ENCODE assay signal across 26 cellular contexts in the genomic region with DNA sequence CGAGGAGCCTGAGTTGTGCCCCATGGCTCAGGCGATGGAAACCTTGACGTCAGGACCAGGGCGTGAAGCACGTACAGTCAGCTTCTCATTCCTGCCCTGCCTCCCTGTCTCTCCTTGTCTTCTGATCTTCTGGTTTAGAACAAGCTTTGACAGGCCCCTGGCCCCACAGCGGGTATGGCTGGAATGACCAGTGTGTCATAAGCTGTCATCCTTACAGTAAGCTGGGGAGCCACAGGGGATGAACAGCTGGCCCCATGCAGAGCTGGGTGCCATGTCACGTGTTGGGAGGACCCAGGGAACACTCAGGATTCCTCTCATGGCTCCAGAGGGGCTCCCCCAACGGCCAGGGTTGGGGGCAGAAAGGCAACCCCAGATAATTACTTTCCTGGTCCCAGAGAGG.
DNase-seq lines count a peak whose midpoint lies in the region; ATAC-seq and TF ChIP-seq lines count a peak whose summit lies in the region.
"Had no signal": no experiment of that assay in that cellular context is flagged by ENCODE, and none has a peak within 500 bp of the region (broad histone marks: within the 10 kb centered on the region; RNA-seq: fewer than 3 reads in every experiment).

No MANE protein-coding gene starts in this region.

- H3K27ac Mint-ChIP-seq in CD8-positive, alpha-beta T cell, result peak overlapping the region; percentile 67
- H3K27ac Mint-ChIP-seq in activated T-helper 17 cell treated with anti-CD3 and anti-CD28 coated beads, Interleukin-2, amount 50 U/mL, for 72 hours, result peak overlapping the region; percentile 59
- H3K27ac Mint-ChIP-seq in immature natural killer cell, result peak overlapping the region; percentile 24 to 86 (median 60)
- no peak overlapping the region for H3K27ac Mint-ChIP-seq in GM23338
- no peak overlapping the region for H3K27ac Mint-ChIP-seq in activated CD4-positive, alpha-beta T cell treated with anti-CD3 and anti-CD28 coated beads, Interleukin-2, amount 10 ng/mL, durations not matched to agents 24 days and 14 days
- H3K27ac Mint-ChIP-seq: activated CD4-positive, alpha-beta T cell treated with anti-CD3 and anti-CD28 coated beads, Interleukin-2, amount 10 ng/mL, durations not matched to agents 7 days and 5 days; activated T-helper 1 cell treated with anti-CD3 and anti-CD28 coated beads, Interleukin-12 subunit alpha, Interleukin-12 subunit beta, Interleukin-2, Interleukin-4 antibody, amounts not matched to agents 30 ng/mL and 10 ng/mL and 1 ng/mL, durations not matched to agents 14 hours and 24 hours and 36 hours had no signal

- no peaks in the 10 kb centered on the region for H3K27me3 Mint-ChIP-seq in CD8-positive, alpha-beta T cell (ENCODE audit: low read depth)
- no peaks in the 10 kb centered on the region for H3K27me3 Mint-ChIP-seq in activated T-helper 17 cell treated with anti-CD3 and anti-CD28 coated beads, Interleukin-2, amount 50 U/mL, for 72 hours
- peaks cover 0 to 5% (median 3%) of the 10 kb centered on the region in 3 donors for H3K27me3 Mint-ChIP-seq in immature natural killer cell (ENCODE audit: low read depth in 3 of 3)
- H3K27me3 Mint-ChIP-seq in GM23338 (ENCODE audit: insufficient read depth, low read depth, poor library complexity), result peaks cover 7% of the 10 kb centered on the region
- H3K27me3 Mint-ChIP-seq in activated CD4-positive, alpha-beta T cell treated with anti-CD3 and anti-CD28 coated beads, Interleukin-2, amount 10 ng/mL, durations not matched to agents 24 days and 14 days, result no peaks in the 10 kb centered on the region
- H3K27me3 Mint-ChIP-seq: activated CD4-positive, alpha-beta T cell treated with anti-CD3 and anti-CD28 coated beads, Interleukin-2, amount 10 ng/mL, durations not matched to agents 7 days and 5 days; activated CD8-positive, alpha-beta memory T cell treated with anti-CD3 and anti-CD28 coated beads, Interleukin-2, amount 10 ng/mL, durations not matched to agents 7 days and 5 days had no signal

- H3K79me2 ChIP-seq in GM23338 (replicated peaks; ENCODE audit: insufficient read depth), result peaks cover 10% of the 10 kb centered on the region

- H3K27me3 ChIP-seq in CD8-positive, alpha-beta T cell (ENCODE audit: insufficient read depth, low read length), result no peaks in the 10 kb centered on the region
- no peaks in the 10 kb centered on the region for H3K27me3 ChIP-seq in stomach
- no peaks in the 10 kb centered on the region for H3K27me3 ChIP-seq in GM23338 (ENCODE audit: insufficient read depth)
- H3K27me3 ChIP-seq: cardiac muscle cell, heart left ventricle, left lung, ovary, Peyer's patch, SJSA1 had no signal

- TF ChIP-seq POLR2A in stomach (IDR thresholded peaks at IDR 0.05), result no peak

- H3K36me3 ChIP-seq in CD8-positive, alpha-beta T cell (ENCODE audit: insufficient read depth, low read length), result no peaks in the 10 kb centered on the region
- H3K36me3 ChIP-seq in stomach (peaks cover 5 to 39% (median 29%) of the 10 kb centered on the region in 4 donors), GM23338 (ENCODE audit: insufficient read depth) (no peaks in the 10 kb centered on the region)
- H3K36me3 ChIP-seq: cardiac muscle cell, ovary had no signal

- no peaks in the 10 kb centered on the region for H3F3A ChIP-seq in GM23338 (replicated peaks; ENCODE audit: low read depth)

- no peak for TF ChIP-seq CTCF in CD8-positive, alpha-beta T cell (IDR thresholded peaks at IDR 0.05)
- TF ChIP-seq CTCF in stomach (IDR thresholded peaks at IDR 0.05) (no peak), GM23338 (conservative IDR thresholded peaks at IDR 0.05; ENCODE audit: low read depth in 2 of 2) (no peak)

- no peak overlapping the region for H3K27ac ChIP-seq in CD8-positive, alpha-beta T cell (ENCODE audit: low read depth, low read length)
- H3K27ac ChIP-seq in stomach (peak overlapping the region in 3 of 5 donors; percentile 36 to 61 (median 39)), GM23338 (ENCODE audit: low read depth) (no peak overlapping the region)
- H3K27ac ChIP-seq: cardiac muscle cell, heart left ventricle, left lung, ovary, SJSA1 had no signal

- CTCF ChIA-PET in CD8-positive, alpha-beta T cell (lab: Charles Lee), result interaction anchor here (1.2 to 6.1 kb wide), 11 partner anchors 14 to 255 kb away, joined by 3 to 55 read pairs (median 15); no protein-coding TSS in a partner anchor

- H3K36me3 Mint-ChIP-seq in CD8-positive, alpha-beta T cell, result peaks cover 50% of the 10 kb centered on the region
- peaks cover 5% of the 10 kb centered on the region for H3K36me3 Mint-ChIP-seq in activated T-helper 17 cell treated with anti-CD3 and anti-CD28 coated beads, Interleukin-2, amount 50 U/mL, for 72 hours (ENCODE audit: low read depth)
- H3K36me3 Mint-ChIP-seq in immature natural killer cell, result peaks cover 3 to 8% (median 4%) of the 10 kb centered on the region in 3 donors
- H3K36me3 Mint-ChIP-seq in GM23338 (ENCODE audit: low read depth), result peaks cover 22% of the 10 kb centered on the region
- peaks cover 10% of the 10 kb centered on the region for H3K36me3 Mint-ChIP-seq in activated CD4-positive, alpha-beta T cell treated with anti-CD3 and anti-CD28 coated beads, Interleukin-2, amount 10 ng/mL, durations not matched to agents 24 days and 14 days (ENCODE audit: low read depth)
- H3K36me3 Mint-ChIP-seq: natural killer cell had no signal

- intact Hi-C loops in CD8-positive, alpha-beta T cell (cut with DNase I, micrococcal nuclease), result no loop called here
- intact Hi-C loops in stomach (cut with DNase I; ENCODE audit: low total_unique reads), result loop anchor here (10.0 kb wide), 2 partner anchors 73 to 217 kb away; no protein-coding TSS in a partner anchor
- intact Hi-C loops in activated CD4-positive, alpha-beta T cell treated with anti-CD3 and anti-CD28 coated beads, Interleukin-2, amount 10 ng/mL, durations not matched to agents 24 days and 14 days (cut with micrococcal nuclease), result loop anchor here (5.0 kb wide), 1 partner anchor 219 kb away; no protein-coding TSS in a partner anchor

- peaks cover 13% of the 10 kb centered on the region for H3K4me1 Mint-ChIP-seq in CD8-positive, alpha-beta T cell (ENCODE audit: low read depth)
- H3K4me1 Mint-ChIP-seq in activated T-helper 17 cell treated with anti-CD3 and anti-CD28 coated beads, Interleukin-2, amount 50 U/mL, for 72 hours, result peaks cover 5% of the 10 kb centered on the region
- peaks cover 17 to 25% of the 10 kb centered on the region in 2 donors for H3K4me1 Mint-ChIP-seq in immature natural killer cell
- peaks cover 6% of the 10 kb centered on the region for H3K4me1 Mint-ChIP-seq in GM23338
- H3K4me1 Mint-ChIP-seq in activated CD4-positive, alpha-beta T cell treated with anti-CD3 and anti-CD28 coated beads, Interleukin-2, amount 10 ng/mL, durations not matched to agents 24 days and 14 days, result peaks cover 34% of the 10 kb centered on the region

- no peak overlapping the region for H3K4me3 Mint-ChIP-seq in CD8-positive, alpha-beta T cell
- H3K4me3 Mint-ChIP-seq in activated T-helper 17 cell treated with anti-CD3 and anti-CD28 coated beads, Interleukin-2, amount 50 U/mL, for 72 hours, result no peak overlapping the region
- H3K4me3 Mint-ChIP-seq in immature natural killer cell (no peak overlapping the region), GM23338 (no peak overlapping the region)
- H3K4me3 Mint-ChIP-seq in activated CD4-positive, alpha-beta T cell treated with anti-CD3 and anti-CD28 coated beads, Interleukin-2, amount 10 ng/mL, durations not matched to agents 24 days and 14 days, result no peak overlapping the region
- H3K4me3 Mint-ChIP-seq: activated CD4-positive, alpha-beta T cell treated with anti-CD3 and anti-CD28 coated beads, Interleukin-2, amount 10 ng/mL, durations not matched to agents 7 days and 5 days; activated CD8-positive, alpha-beta memory T cell treated with anti-CD3 and anti-CD28 coated beads, Interleukin-2, amount 10 ng/mL, durations not matched to agents 7 days and 5 days; activated T-helper 1 cell treated with anti-CD3 and anti-CD28 coated beads, Interleukin-12 subunit alpha, Interleukin-12 subunit beta, Interleukin-2, Interleukin-4 antibody, amounts not matched to agents 30 ng/mL and 10 ng/mL and 1 ng/mL, durations not matched to agents 14 hours and 24 hours and 36 hours; natural killer cell had no signal

- no peaks in the 10 kb centered on the region for H3K9me2 ChIP-seq in GM23338 (ENCODE audit: insufficient read depth)

- POLR2A ChIA-PET in CD8-positive, alpha-beta T cell (lab: Charles Lee), result no interaction called here

- H3K4me1 ChIP-seq in CD8-positive, alpha-beta T cell (ENCODE audit: insufficient read depth, low read length), result peaks cover 11% of the 10 kb centered on the region
- H3K4me1 ChIP-seq in stomach, result peaks cover 29 to 67% (median 49%) of the 10 kb centered on the region in 4 donors
- no peaks in the 10 kb centered on the region for H3K4me1 ChIP-seq in GM23338 (ENCODE audit: insufficient read depth)

- 77 to 88% (median 83%) methylated on average over 5 to 8 of the region's 8 CpGs for WGBS in stomach, 5 donors

- H3K4me3 ChIP-seq in CD8-positive, alpha-beta T cell (ENCODE audit: low read depth, low read length), result no peak overlapping the region
- no peak overlapping the region for H3K4me3 ChIP-seq in stomach
- H3K4me3 ChIP-seq in GM23338, result no peak overlapping the region
- H3K4me3 ChIP-seq: cardiac muscle cell, heart left ventricle, left lung, ovary, Peyer's patch, SJSA1 had no signal

- no peak for TF ChIP-seq EP300 in stomach (IDR thresholded peaks at IDR 0.05)

- no peak for ATAC-seq in CD8-positive, alpha-beta T cell
- no peak for ATAC-seq in activated T-helper 17 cell treated with anti-CD3 and anti-CD28 coated beads, Interleukin-2, amount 50 U/mL, for 72 hours (replicated peaks)
- ATAC-seq in GM23338, result no peak
- ATAC-seq: activated CD8-positive, alpha-beta memory T cell treated with anti-CD3 and anti-CD28 coated beads, Interleukin-2, amount 10 ng/mL, durations not matched to agents 7 days and 5 days; heart left ventricle; left lung; natural killer cell; right cardiac atrium had no signal

- H4K20me1 ChIP-seq in GM23338 (replicated peaks; ENCODE audit: insufficient read depth), result no peaks in the 10 kb centered on the region; the same call in 1 of the 2 replicates

- H2AFZ ChIP-seq in GM23338, result no peak overlapping the region

- no peaks in the 10 kb centered on the region for H3K9me3 Mint-ChIP-seq in CD8-positive, alpha-beta T cell
- no peaks in the 10 kb centered on the region for H3K9me3 Mint-ChIP-seq in activated T-helper 17 cell treated with anti-CD3 and anti-CD28 coated beads, Interleukin-2, amount 50 U/mL, for 72 hours
- no peaks in the 10 kb centered on the region for H3K9me3 Mint-ChIP-seq in immature natural killer cell
- H3K9me3 Mint-ChIP-seq in GM23338, result no peaks in the 10 kb centered on the region; the same call in 2 of the 3 replicates
- H3K9me3 Mint-ChIP-seq in activated CD4-positive, alpha-beta T cell treated with anti-CD3 and anti-CD28 coated beads, Interleukin-2, amount 10 ng/mL, durations not matched to agents 24 days and 14 days, result no peaks in the 10 kb centered on the region
- H3K9me3 Mint-ChIP-seq: activated CD4-positive, alpha-beta T cell treated with anti-CD3 and anti-CD28 coated beads, Interleukin-2, amount 10 ng/mL, durations not matched to agents 7 days and 5 days; activated T-helper 1 cell treated with anti-CD3 and anti-CD28 coated beads, Interleukin-12 subunit alpha, Interleukin-12 subunit beta, Interleukin-2, Interleukin-4 antibody, amounts not matched to agents 30 ng/mL and 10 ng/mL and 1 ng/mL, durations not matched to agents 14 hours and 24 hours and 36 hours; natural killer cell had no signal

- no peaks in the 10 kb centered on the region for H3K9me3 ChIP-seq in CD8-positive, alpha-beta T cell (ENCODE audit: low read length)
- no peaks in the 10 kb centered on the region for H3K9me3 ChIP-seq in stomach
- H3K9me3 ChIP-seq: heart left ventricle, left lung, ovary, Peyer's patch had no signal

- no peak for DNase-seq in CD8-positive, alpha-beta T cell
- DNase-seq in immature natural killer cell (no peak), stomach (no peak), GM23338 (ENCODE audit: low spot score) (no peak), SKM-1 treated with dmso at 0.1 percent for 144 hours (lab: John Stamatoyannopoulos, UW; ENCODE audit: unreplicated experiment) (no peak)
- DNase-seq in activated CD4-positive, alpha-beta T cell treated with anti-CD3 and anti-CD28 coated beads, Interleukin-2, amount 10 ng/mL, durations not matched to agents 24 days and 14 days, result no peak
- DNase-seq in activated CD4-positive, CD25-positive, alpha-beta regulatory T cell treated with anti-CD3 and anti-CD28 coated beads, Interleukin-2, amount 50 U/mL, for 72 hours, result no peak
- DNase-seq: activated CD4-positive, alpha-beta T cell treated with anti-CD3 and anti-CD28 coated beads, Interleukin-2, amount 10 ng/mL, durations not matched to agents 7 days and 5 days; activated CD8-positive, alpha-beta memory T cell treated with anti-CD3 and anti-CD28 coated beads, Interleukin-2, amount 10 ng/mL, durations not matched to agents 7 days and 5 days; activated naive CD4-positive, alpha-beta T cell treated with anti-CD3 and anti-CD28 coated beads, Interleukin-2, amount 50 U/mL, for 16 hours; amygdala; left lung; midbrain; natural killer cell; NCI-H1694; NCI-H2171 treated with DMSO at 0.1 percent for 48 hours; NCI-H69; ovary; Peyer's patch; right cardiac atrium; T-helper 1 cell had no signal

- H3K4me2 ChIP-seq in GM23338, result no peak overlapping the region

Comparison
In these comparisons a context has a peak if more than half of its experiments do, and no peak if none do; other contexts are left out.
1. H3K27ac ChIP-seq: peak in stomach (3 of 5); none in CD8-positive, alpha-beta T cell (single experiment) and GM23338 (single experiment).
2. H3K27ac Mint-ChIP-seq: peak in CD8-positive, alpha-beta T cell (single experiment), activated T-helper 17 cell treated with anti-CD3 and anti-CD28 coated beads, Interleukin-2, amount 50 U/mL, for 72 hours (single experiment) and immature natural killer cell (6 of 6); none in GM23338 (single experiment) and activated CD4-positive, alpha-beta T cell treated with anti-CD3 and anti-CD28 coated beads, Interleukin-2, amount 10 ng/mL, durations not matched to agents 24 days and 14 days (single experiment).
3. intact Hi-C loops: an anchor here in stomach (10.0 kb wide) and activated CD4-positive, alpha-beta T cell treated with anti-CD3 and anti-CD28 coated beads, Interleukin-2, amount 10 ng/mL, durations not matched to agents 24 days and 14 days (5.0 kb wide); none called in CD8-positive, alpha-beta T cell.